1 cellular context compared by ENCODE assay signal in the genomic region with DNA sequence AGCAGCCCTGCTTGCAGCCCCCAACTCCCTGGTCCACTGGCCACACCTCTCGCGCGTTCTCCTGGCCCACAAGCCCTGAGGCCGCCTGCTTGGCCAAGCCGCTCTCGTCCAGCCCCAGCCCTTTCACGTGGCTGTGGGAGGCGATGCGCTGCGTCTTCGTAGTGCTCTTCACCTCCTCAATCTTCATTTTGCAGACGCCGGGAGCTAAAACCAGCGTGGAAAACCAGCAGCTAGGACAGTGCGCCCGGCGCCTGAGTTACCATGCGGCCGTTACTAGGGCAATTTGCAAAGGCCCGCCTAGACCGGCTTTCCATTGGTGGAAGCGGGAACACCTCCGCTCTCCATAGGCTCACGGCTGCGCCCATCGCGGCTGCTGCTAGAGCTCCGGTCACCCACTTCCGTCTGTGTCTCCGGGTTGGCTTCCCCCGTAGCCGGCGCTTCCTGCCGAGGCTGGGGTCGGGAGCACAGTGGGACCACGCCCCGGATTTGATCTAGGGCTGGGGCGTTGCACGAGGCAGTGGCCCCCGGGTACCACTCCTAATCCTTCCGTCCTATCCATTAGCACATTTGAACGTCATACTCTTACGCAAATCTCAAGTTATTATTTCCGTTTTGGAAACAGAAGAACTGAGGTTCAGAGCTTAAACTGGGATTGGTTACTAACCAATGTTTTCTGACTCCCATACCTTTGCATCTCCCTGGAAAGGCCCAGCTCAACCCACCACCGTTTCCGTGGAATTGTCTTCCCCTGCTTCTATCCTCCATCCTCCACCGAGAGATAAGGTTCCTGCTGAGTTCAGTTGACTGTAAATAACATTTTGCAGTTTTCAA.
A peak's percentile ranks its signal among the peaks of the same experiment; 100 is the strongest.
TF ChIP-seq lines count a peak whose summit lies in the region.

A gene (minus strand): TSS at position 275 of the 831 bp plus-strand sequence. CDS start 88 bp downstream, at position 187.

TF ChIP-seq in K562, 482 proteins besides CTCF, POLR2A, EP300 and RAD21 (continued from another document and continues in another):
- TF ChIP-seq, protein P1, sequence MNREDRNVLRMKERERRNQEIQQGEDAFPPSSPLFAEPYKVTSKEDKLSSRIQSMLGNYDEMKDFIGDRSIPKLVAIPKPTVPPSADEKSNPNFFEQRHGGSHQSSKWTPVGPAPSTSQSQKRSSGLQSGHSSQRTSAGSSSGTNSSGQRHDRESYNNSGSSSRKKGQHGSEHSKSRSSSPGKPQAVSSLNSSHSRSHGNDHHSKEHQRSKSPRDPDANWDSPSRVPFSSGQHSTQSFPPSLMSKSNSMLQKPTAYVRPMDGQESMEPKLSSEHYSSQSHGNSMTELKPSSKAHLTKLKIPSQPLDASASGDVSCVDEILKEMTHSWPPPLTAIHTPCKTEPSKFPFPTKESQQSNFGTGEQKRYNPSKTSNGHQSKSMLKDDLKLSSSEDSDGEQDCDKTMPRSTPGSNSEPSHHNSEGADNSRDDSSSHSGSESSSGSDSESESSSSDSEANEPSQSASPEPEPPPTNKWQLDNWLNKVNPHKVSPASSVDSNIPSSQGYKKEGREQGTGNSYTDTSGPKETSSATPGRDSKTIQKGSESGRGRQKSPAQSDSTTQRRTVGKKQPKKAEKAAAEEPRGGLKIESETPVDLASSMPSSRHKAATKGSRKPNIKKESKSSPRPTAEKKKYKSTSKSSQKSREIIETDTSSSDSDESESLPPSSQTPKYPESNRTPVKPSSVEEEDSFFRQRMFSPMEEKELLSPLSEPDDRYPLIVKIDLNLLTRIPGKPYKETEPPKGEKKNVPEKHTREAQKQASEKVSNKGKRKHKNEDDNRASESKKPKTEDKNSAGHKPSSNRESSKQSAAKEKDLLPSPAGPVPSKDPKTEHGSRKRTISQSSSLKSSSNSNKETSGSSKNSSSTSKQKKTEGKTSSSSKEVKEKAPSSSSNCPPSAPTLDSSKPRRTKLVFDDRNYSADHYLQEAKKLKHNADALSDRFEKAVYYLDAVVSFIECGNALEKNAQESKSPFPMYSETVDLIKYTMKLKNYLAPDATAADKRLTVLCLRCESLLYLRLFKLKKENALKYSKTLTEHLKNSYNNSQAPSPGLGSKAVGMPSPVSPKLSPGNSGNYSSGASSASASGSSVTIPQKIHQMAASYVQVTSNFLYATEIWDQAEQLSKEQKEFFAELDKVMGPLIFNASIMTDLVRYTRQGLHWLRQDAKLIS (CRISPR knock-in tag; IDR thresholded peaks at IDR 0.05) = no peak
- TF ChIP-seq TGIF2 (CRISPR knock-in tag; IDR thresholded peaks at IDR 0.05) (no peak), ERF (CRISPR knock-in tag; IDR thresholded peaks at IDR 0.05) (no peak), MYBL2 (IDR thresholded peaks at IDR 0.05; ENCODE audit: low read depth) (no peak), MYBL2 (CRISPR knock-in tag; IDR thresholded peaks at IDR 0.05; ENCODE audit: borderline replicate concordance) (no peak), ZNF263 (CRISPR knock-in tag; IDR thresholded peaks at IDR 0.05; ENCODE audit: borderline replicate concordance) (peak; percentile 82), ZNF57 (CRISPR knock-in tag; IDR thresholded peaks at IDR 0.05) (no peak), ZNF324 (CRISPR knock-in tag; IDR thresholded peaks at IDR 0.05) (no peak), NBN (IDR thresholded peaks at IDR 0.05; ENCODE audit: low read depth) (peak; percentile 57; the same call in 1 of the 2 replicates), RNF2 (IDR thresholded peaks at IDR 0.05) (peak; percentile 69), TEAD4 (IDR thresholded peaks at IDR 0.05; ENCODE audit: low read length) (no peak), TEAD4 (CRISPR knock-in tag; IDR thresholded peaks at IDR 0.05; ENCODE audit: borderline replicate concordance) (no peak), SIRT6 (IDR thresholded peaks at IDR 0.05; ENCODE audit: low read depth, low read length) (no peak), KLF10 (CRISPR knock-in tag; IDR thresholded peaks at IDR 0.05) (no peak), GTF2E2 (tag; IDR thresholded peaks at IDR 0.05) (no peak), SLC30A9 (CRISPR knock-in tag; IDR thresholded peaks at IDR 0.05) (no peak), ZNF764 (CRISPR knock-in tag; IDR thresholded peaks at IDR 0.05; ENCODE audit: low read depth) (no peak), FOSL1 (tag; conservative IDR thresholded peaks at IDR 0.05) (no peak), ZC3H4 (CRISPR knock-in tag; IDR thresholded peaks at IDR 0.05; ENCODE audit: borderline replicate concordance) (no peak), CBX2 (IDR thresholded peaks at IDR 0.05; ENCODE audit: insufficient read depth, low read length, poor library complexity, severe bottlenecking) (no peak), ARID2 (IDR thresholded peaks at IDR 0.05) (no peak), NFYB (IDR thresholded peaks at IDR 0.05; ENCODE audit: extremely low read depth, insufficient read length) (peak; percentile 93), ZNF384 (IDR thresholded peaks at IDR 0.05; ENCODE audit: low read depth, low read length) (no peak)
- TF ChIP-seq, protein P2, sequence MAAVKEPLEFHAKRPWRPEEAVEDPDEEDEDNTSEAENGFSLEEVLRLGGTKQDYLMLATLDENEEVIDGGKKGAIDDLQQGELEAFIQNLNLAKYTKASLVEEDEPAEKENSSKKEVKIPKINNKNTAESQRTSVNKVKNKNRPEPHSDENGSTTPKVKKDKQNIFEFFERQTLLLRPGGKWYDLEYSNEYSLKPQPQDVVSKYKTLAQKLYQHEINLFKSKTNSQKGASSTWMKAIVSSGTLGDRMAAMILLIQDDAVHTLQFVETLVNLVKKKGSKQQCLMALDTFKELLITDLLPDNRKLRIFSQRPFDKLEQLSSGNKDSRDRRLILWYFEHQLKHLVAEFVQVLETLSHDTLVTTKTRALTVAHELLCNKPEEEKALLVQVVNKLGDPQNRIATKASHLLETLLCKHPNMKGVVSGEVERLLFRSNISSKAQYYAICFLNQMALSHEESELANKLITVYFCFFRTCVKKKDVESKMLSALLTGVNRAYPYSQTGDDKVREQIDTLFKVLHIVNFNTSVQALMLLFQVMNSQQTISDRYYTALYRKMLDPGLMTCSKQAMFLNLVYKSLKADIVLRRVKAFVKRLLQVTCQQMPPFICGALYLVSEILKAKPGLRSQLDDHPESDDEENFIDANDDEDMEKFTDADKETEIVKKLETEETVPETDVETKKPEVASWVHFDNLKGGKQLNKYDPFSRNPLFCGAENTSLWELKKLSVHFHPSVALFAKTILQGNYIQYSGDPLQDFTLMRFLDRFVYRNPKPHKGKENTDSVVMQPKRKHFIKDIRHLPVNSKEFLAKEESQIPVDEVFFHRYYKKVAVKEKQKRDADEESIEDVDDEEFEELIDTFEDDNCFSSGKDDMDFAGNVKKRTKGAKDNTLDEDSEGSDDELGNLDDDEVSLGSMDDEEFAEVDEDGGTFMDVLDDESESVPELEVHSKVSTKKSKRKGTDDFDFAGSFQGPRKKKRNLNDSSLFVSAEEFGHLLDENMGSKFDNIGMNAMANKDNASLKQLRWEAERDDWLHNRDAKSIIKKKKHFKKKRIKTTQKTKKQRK (IDR thresholded peaks at IDR 0.05; ENCODE audit: borderline replicate concordance, low read depth, low read length) = no peak
- TF ChIP-seq, protein P3, sequence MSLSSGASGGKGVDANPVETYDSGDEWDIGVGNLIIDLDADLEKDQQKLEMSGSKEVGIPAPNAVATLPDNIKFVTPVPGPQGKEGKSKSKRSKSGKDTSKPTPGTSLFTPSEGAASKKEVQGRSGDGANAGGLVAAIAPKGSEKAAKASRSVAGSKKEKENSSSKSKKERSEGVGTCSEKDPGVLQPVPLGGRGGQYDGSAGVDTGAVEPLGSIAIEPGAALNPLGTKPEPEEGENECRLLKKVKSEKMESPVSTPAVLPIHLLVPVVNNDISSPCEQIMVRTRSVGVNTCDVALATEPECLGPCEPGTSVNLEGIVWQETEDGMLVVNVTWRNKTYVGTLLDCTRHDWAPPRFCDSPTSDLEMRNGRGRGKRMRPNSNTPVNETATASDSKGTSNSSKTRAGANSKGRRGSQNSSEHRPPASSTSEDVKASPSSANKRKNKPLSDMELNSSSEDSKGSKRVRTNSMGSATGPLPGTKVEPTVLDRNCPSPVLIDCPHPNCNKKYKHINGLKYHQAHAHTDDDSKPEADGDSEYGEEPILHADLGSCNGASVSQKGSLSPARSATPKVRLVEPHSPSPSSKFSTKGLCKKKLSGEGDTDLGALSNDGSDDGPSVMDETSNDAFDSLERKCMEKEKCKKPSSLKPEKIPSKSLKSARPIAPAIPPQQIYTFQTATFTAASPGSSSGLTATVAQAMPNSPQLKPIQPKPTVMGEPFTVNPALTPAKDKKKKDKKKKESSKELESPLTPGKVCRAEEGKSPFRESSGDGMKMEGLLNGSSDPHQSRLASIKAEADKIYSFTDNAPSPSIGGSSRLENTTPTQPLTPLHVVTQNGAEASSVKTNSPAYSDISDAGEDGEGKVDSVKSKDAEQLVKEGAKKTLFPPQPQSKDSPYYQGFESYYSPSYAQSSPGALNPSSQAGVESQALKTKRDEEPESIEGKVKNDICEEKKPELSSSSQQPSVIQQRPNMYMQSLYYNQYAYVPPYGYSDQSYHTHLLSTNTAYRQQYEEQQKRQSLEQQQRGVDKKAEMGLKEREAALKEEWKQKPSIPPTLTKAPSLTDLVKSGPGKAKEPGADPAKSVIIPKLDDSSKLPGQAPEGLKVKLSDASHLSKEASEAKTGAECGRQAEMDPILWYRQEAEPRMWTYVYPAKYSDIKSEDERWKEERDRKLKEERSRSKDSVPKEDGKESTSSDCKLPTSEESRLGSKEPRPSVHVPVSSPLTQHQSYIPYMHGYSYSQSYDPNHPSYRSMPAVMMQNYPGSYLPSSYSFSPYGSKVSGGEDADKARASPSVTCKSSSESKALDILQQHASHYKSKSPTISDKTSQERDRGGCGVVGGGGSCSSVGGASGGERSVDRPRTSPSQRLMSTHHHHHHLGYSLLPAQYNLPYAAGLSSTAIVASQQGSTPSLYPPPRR (CRISPR knock-in tag; IDR thresholded peaks at IDR 0.05; ENCODE audit: borderline replicate concordance) = no peak
- TF ChIP-seq, protein P4, sequence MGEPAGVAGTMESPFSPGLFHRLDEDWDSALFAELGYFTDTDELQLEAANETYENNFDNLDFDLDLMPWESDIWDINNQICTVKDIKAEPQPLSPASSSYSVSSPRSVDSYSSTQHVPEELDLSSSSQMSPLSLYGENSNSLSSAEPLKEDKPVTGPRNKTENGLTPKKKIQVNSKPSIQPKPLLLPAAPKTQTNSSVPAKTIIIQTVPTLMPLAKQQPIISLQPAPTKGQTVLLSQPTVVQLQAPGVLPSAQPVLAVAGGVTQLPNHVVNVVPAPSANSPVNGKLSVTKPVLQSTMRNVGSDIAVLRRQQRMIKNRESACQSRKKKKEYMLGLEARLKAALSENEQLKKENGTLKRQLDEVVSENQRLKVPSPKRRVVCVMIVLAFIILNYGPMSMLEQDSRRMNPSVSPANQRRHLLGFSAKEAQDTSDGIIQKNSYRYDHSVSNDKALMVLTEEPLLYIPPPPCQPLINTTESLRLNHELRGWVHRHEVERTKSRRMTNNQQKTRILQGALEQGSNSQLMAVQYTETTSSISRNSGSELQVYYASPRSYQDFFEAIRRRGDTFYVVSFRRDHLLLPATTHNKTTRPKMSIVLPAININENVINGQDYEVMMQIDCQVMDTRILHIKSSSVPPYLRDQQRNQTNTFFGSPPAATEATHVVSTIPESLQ (CRISPR knock-in tag; IDR thresholded peaks at IDR 0.05) = no peak
- TF ChIP-seq, protein P5, sequence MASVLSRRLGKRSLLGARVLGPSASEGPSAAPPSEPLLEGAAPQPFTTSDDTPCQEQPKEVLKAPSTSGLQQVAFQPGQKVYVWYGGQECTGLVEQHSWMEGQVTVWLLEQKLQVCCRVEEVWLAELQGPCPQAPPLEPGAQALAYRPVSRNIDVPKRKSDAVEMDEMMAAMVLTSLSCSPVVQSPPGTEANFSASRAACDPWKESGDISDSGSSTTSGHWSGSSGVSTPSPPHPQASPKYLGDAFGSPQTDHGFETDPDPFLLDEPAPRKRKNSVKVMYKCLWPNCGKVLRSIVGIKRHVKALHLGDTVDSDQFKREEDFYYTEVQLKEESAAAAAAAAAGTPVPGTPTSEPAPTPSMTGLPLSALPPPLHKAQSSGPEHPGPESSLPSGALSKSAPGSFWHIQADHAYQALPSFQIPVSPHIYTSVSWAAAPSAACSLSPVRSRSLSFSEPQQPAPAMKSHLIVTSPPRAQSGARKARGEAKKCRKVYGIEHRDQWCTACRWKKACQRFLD (CRISPR knock-in tag; IDR thresholded peaks at IDR 0.05) = peak; percentile 85
- TF ChIP-seq, protein P6, sequence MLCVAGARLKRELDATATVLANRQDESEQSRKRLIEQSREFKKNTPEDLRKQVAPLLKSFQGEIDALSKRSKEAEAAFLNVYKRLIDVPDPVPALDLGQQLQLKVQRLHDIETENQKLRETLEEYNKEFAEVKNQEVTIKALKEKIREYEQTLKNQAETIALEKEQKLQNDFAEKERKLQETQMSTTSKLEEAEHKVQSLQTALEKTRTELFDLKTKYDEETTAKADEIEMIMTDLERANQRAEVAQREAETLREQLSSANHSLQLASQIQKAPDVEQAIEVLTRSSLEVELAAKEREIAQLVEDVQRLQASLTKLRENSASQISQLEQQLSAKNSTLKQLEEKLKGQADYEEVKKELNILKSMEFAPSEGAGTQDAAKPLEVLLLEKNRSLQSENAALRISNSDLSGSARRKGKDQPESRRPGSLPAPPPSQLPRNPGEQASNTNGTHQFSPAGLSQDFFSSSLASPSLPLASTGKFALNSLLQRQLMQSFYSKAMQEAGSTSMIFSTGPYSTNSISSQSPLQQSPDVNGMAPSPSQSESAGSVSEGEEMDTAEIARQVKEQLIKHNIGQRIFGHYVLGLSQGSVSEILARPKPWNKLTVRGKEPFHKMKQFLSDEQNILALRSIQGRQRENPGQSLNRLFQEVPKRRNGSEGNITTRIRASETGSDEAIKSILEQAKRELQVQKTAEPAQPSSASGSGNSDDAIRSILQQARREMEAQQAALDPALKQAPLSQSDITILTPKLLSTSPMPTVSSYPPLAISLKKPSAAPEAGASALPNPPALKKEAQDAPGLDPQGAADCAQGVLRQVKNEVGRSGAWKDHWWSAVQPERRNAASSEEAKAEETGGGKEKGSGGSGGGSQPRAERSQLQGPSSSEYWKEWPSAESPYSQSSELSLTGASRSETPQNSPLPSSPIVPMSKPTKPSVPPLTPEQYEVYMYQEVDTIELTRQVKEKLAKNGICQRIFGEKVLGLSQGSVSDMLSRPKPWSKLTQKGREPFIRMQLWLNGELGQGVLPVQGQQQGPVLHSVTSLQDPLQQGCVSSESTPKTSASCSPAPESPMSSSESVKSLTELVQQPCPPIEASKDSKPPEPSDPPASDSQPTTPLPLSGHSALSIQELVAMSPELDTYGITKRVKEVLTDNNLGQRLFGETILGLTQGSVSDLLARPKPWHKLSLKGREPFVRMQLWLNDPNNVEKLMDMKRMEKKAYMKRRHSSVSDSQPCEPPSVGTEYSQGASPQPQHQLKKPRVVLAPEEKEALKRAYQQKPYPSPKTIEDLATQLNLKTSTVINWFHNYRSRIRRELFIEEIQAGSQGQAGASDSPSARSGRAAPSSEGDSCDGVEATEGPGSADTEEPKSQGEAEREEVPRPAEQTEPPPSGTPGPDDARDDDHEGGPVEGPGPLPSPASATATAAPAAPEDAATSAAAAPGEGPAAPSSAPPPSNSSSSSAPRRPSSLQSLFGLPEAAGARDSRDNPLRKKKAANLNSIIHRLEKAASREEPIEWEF (CRISPR knock-in tag; IDR thresholded peaks at IDR 0.05) = no peak
- TF ChIP-seq, protein P7, sequence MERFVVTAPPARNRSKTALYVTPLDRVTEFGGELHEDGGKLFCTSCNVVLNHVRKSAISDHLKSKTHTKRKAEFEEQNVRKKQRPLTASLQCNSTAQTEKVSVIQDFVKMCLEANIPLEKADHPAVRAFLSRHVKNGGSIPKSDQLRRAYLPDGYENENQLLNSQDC (CRISPR knock-in tag; IDR thresholded peaks at IDR 0.05) = no peak
- TF ChIP-seq, protein P8, sequence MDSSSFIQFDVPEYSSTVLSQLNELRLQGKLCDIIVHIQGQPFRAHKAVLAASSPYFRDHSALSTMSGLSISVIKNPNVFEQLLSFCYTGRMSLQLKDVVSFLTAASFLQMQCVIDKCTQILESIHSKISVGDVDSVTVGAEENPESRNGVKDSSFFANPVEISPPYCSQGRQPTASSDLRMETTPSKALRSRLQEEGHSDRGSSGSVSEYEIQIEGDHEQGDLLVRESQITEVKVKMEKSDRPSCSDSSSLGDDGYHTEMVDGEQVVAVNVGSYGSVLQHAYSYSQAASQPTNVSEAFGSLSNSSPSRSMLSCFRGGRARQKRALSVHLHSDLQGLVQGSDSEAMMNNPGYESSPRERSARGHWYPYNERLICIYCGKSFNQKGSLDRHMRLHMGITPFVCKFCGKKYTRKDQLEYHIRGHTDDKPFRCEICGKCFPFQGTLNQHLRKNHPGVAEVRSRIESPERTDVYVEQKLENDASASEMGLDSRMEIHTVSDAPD (CRISPR knock-in tag; IDR thresholded peaks at IDR 0.05) = no peak
